Comparison of ENCODE assay signal across 8 cellular contexts in genomic region chr13:35596299-35596698, GRCh38.
"Had no signal": no experiment of that assay in that cellular context is flagged by ENCODE, and none has a peak within 500 bp of the region (broad histone marks: within the 10 kb centered on the region; RNA-seq: fewer than 3 reads in every experiment).

No MANE protein-coding gene starts in this region.

- ATAC-seq: GM12878 had no signal

- FAIRE-seq: G401.6, GM12878, GM12891, GM12892, GM18507, GM19239 had no signal

- DNase-seq: GDM1, GF-D8 had no signal

- H3K4me3 ChIP-seq: GM12878 had no signal
